In the genomic region with DNA sequence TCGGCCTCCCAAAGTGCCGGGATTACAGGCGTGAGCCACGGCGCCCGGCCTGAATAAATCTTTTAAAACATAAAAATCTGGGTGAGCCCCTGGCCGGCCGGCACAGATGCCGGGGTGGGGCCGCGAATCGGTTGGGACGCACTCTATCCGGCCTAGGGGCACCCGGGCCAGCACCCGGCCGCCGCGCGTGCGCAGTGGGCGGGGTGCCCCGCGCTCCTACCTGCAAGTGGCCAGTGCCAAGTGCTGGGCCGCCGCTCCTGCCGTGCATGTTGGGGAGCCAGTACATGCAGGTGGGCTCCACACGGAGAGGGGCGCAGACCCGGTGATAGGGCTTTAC, we compare ENCODE assay signal across 8 cellular contexts. TPM values are rescaled to one million over a fixed set of nuclear protein-coding genes. Genes with fewer than 3 reads are reported as not detected.
DNase-seq lines count a peak whose midpoint lies in the region; ATAC-seq and TF ChIP-seq lines count a peak whose summit lies in the region.
"Not testable (repeated sequence)": the region's sequence is repeated elsewhere in the genome, so short reads cannot be mapped to it uniquely, and the experiment has no call there.

No MANE protein-coding gene starts in this region.

- intact Hi-C loops in mammary epithelial cell (cut with micrococcal nuclease); psoas muscle (cut with DNase I): not testable (repeated sequence)

- not testable (repeated sequence) for TF ChIP-seq CTCF in HEK293 (tag by site-specific recombination; IDR thresholded peaks at IDR 0.05); mammary epithelial cell (conservative IDR thresholded peaks at IDR 0.05 in 1 of 2, IDR thresholded peaks at IDR 0.05 in 1 of 2; ENCODE audit: extremely low read depth in 1 of 2, insufficient read depth in 1 of 2, low read depth in 1 of 2, low read length in 2 of 2); psoas muscle (IDR thresholded peaks at IDR 0.05)

- peak overlapping the region; percentile 99 to 100 for H3K27ac Mint-ChIP-seq in stimulated activated naive CD8-positive, alpha-beta T cell treated with anti-CD3 and anti-CD28 coated beads, Interleukin-15, amount 100 ng/mL, for 72 hours

- CTCF ChIA-PET in HEK293 (lab: Yijun Ruan, JAX); mammary epithelial cell (lab: Charles Lee; ENCODE audit: low non-redundant PET): not testable (repeated sequence)

- POLR2A ChIA-PET in HEK293 (lab: Yijun Ruan, JAX), result not testable (repeated sequence)

- 0% methylated on average over 12 of the region's 30 CpGs for WGBS in HUES64
- 2% methylated on average over 13 of the region's 30 CpGs for WGBS in mammary epithelial cell (ENCODE audit: low coverage, missing lambda C conversion rate)
- WGBS in psoas muscle, 3 donors, result 0 to 1% (median 1%) methylated on average over 13 to 16 of the region's 30 CpGs

- H3K9ac ChIP-seq in HUES64 (ENCODE audit: low read depth, low read length) (peak overlapping the region; percentile 90), mammary epithelial cell (ENCODE audit: insufficient read depth, low read length) (peak overlapping the region; percentile 13)

- H3K4me3 ChIP-seq in HEK293 (ENCODE audit: low read depth, low read length) (peak overlapping the region; percentile 66), HUES64 (ENCODE audit: low read length) (peak overlapping the region; percentile 72), mammary epithelial cell (replicated peaks in 1 of 3; ENCODE audit: insufficient read depth in 1 of 3, low read depth in 2 of 3, low read length in 3 of 3) (peak overlapping the region; percentile 52 to 64 (median 57)), iPS-18c (ENCODE audit: insufficient read depth, low read depth, low read length) (peak overlapping the region; percentile 62; the same call in 1 of the 2 replicates), psoas muscle (peak overlapping the region; percentile 65)

- not testable (repeated sequence) for H3K79me2 ChIP-seq in mammary epithelial cell (ENCODE audit: insufficient read depth, low read length)

- not testable (repeated sequence) for H3K27me3 ChIP-seq in HUES64 (ENCODE audit: insufficient read depth, low read length); mammary epithelial cell (ENCODE audit: insufficient read depth, low read length); psoas muscle (ENCODE audit: insufficient read depth in 3 of 3, low read length in 2 of 3)

- H3K27me3 Mint-ChIP-seq in stimulated activated naive CD8-positive, alpha-beta T cell treated with anti-CD3 and anti-CD28 coated beads, Interleukin-15, amount 100 ng/mL, for 72 hours, result not testable (repeated sequence)

- peak overlapping the region; percentile 84 for H3K27ac ChIP-seq in HEK293 (ENCODE audit: extremely low read depth, low read depth, low read length)
- peak overlapping the region; percentile 89; the same call in 1 of the 2 replicates for H3K27ac ChIP-seq in HUES64 (ENCODE audit: low read depth, low read length)
- H3K27ac ChIP-seq in mammary epithelial cell (ENCODE audit: insufficient read depth, low read depth, low read length), result peak overlapping the region; percentile 35
- peak overlapping the region; percentile 84 for H3K27ac ChIP-seq in psoas muscle

- not testable (repeated sequence) for H3K9me3 Mint-ChIP-seq in stimulated activated naive CD8-positive, alpha-beta T cell treated with anti-CD3 and anti-CD28 coated beads, Interleukin-15, amount 100 ng/mL, for 72 hours

- in situ Hi-C loops in mammary epithelial cell (cut with MboI; ENCODE audit: low sequenced_read_pairs in 2 of 2), result not testable (repeated sequence)

- peaks cover 12% of the 10 kb centered on the region for H3K4me1 Mint-ChIP-seq in stimulated activated naive CD8-positive, alpha-beta T cell treated with anti-CD3 and anti-CD28 coated beads, Interleukin-15, amount 100 ng/mL, for 72 hours

- not testable (repeated sequence) for H3K9me3 ChIP-seq in HEK293 (ENCODE audit: control insufficient read depth, insufficient read depth, low read depth, low read length); HUES64 (ENCODE audit: insufficient read depth, low read depth, low read length); mammary epithelial cell (replicated peaks; ENCODE audit: insufficient read depth, low read length); iPS-18c (ENCODE audit: control insufficient read depth, insufficient read depth, low read length); psoas muscle

- not testable (repeated sequence) for H3K36me3 ChIP-seq in HEK293 (ENCODE audit: control insufficient read depth in 2 of 2, insufficient read depth in 1 of 2, low read length in 2 of 2); HUES64 (ENCODE audit: insufficient read depth, low read length); mammary epithelial cell (ENCODE audit: insufficient read depth, low read length); psoas muscle (ENCODE audit: insufficient read depth in 1 of 2, low read depth in 1 of 2)

- H3K4me3 Mint-ChIP-seq in stimulated activated naive CD8-positive, alpha-beta T cell treated with anti-CD3 and anti-CD28 coated beads, Interleukin-15, amount 100 ng/mL, for 72 hours, result peak overlapping the region; percentile 92 to 94

- TSS peak; percentile 87 for BruUV-seq in mammary epithelial cell (replicated peaks; lab: Mats Ljungman, UMichigan)

- H2AFZ ChIP-seq in mammary epithelial cell (ENCODE audit: low read depth, low read length), result peak overlapping the region; percentile 90

- H3K4me2 ChIP-seq in mammary epithelial cell (ENCODE audit: insufficient read depth, low read depth, low read length), result not testable (repeated sequence)

- ATAC-seq in GM18502 (IDR thresholded peaks at IDR 0.05; ENCODE audit: poor library complexity, unreplicated experiment), result peak; percentile 82
- ATAC-seq in psoas muscle, result peak; percentile 95 to 97 (median 96)
- peak; percentile 87 for ATAC-seq in stimulated activated naive CD8-positive, alpha-beta T cell treated with anti-CD3 and anti-CD28 coated beads, Interleukin-15, amount 100 ng/mL, for 72 hours

- H3K4me1 ChIP-seq in HEK293 (ENCODE audit: control insufficient read depth, insufficient read depth, low read length); HUES64 (ENCODE audit: insufficient read depth, low read length); mammary epithelial cell (ENCODE audit: insufficient read depth, low read length); psoas muscle: not testable (repeated sequence)

- peak; percentile 69 to 78 for DNase-seq in activated CD4-positive, alpha-beta T cell treated with anti-CD3 and anti-CD28 coated beads, Interleukin-2, amount 50 U/mL, for 48 hours
- not testable (repeated sequence) for DNase-seq in mammary epithelial cell; stimulated activated naive CD8-positive, alpha-beta T cell treated with anti-CD3 and anti-CD28 coated beads, Interleukin-15, amount 100 ng/mL, for 72 hours
- peak; percentile 79 to 85 for DNase-seq in psoas muscle

- dilution Hi-C loops in mammary epithelial cell (cut with HindIII; ENCODE audit: low sequenced_read_pairs), result not testable (repeated sequence)

- H4K20me1 ChIP-seq in mammary epithelial cell (ENCODE audit: insufficient read depth, low read length), result not testable (repeated sequence)

TF ChIP-seq in HEK293, 187 proteins besides CTCF, POLR2A, EP300 and RAD21:
- TF ChIP-seq ZNF2 (tag by site-specific recombination; IDR thresholded peaks at IDR 0.05), result 0 out of 2 replicates have a peak, but pooled peaks have one; percentile 19
TF ChIP-seq in HEK293: peak in this region for 1; not testable (repeated sequence) for 186.

RNA-seq across cellular contexts. Expression of a gene that starts 24.2 kb away (rescaled TPM):
- not detected for polyA plus RNA-seq in HUES64 (2013, experiment 1 of 2)
- not detected for polyA plus RNA-seq in HUES64 (2013, experiment 2 of 2)
- total RNA-seq in mammary epithelial cell (not detected), psoas muscle (not detected)
- polyA plus RNA-seq in mammary epithelial cell (not detected), psoas muscle (not detected)
- not detected for polyA minus RNA-seq in mammary epithelial cell

RNA-seq across cellular contexts. Expression of a gene that starts 36.1 kb away (rescaled TPM):
- polyA plus RNA-seq in HUES64 (2013, experiment 1 of 2), result not detected
- not detected for polyA plus RNA-seq in HUES64 (2013, experiment 2 of 2)
- total RNA-seq in mammary epithelial cell (under 1 TPM in 1 of 2 donors, not detected in 1; 0.50 TPM), psoas muscle (under 1 TPM in 1 of 4 donors, not detected in 3; 0.36 TPM)
- polyA plus RNA-seq in mammary epithelial cell (0.03 TPM), psoas muscle (under 1 TPM; 0.06 to 0.34 (median 0.07) TPM)
- polyA minus RNA-seq in mammary epithelial cell, result not detected

RNA-seq across cellular contexts. Expression of a gene that starts 52.4 kb away (rescaled TPM):
- not detected for polyA plus RNA-seq in HUES64 (2013, experiment 1 of 2)
- polyA plus RNA-seq in HUES64 (2013, experiment 2 of 2), result not detected
- under 1 TPM in 1 of 2 donors, not detected in 1; 0.17 TPM for total RNA-seq in mammary epithelial cell
- polyA plus RNA-seq in mammary epithelial cell, result not detected
- polyA minus RNA-seq in mammary epithelial cell, result not detected
- not detected for total RNA-seq in psoas muscle
- polyA plus RNA-seq in psoas muscle, result not detected

Comparison
In these comparisons a context has a peak if more than half of its experiments do, and no peak if none do; other contexts are left out.
1. H3K27ac ChIP-seq: peak in every context shown above with its lines; median percentile 89 in HUES64; 84 in HEK293; 84 in psoas muscle; 35 in mammary epithelial cell.